In genomic region chrX:50514811-50515210, GRCh38 we compare ENCODE assay signal across 28 cellular contexts. TPM values are rescaled to one million over a fixed set of nuclear protein-coding genes. Genes with fewer than 3 reads are reported as not detected.
"Had no signal": no experiment of that assay in that cellular context is flagged by ENCODE, and none has a peak within 500 bp of the region (broad histone marks: within the 10 kb centered on the region; RNA-seq: fewer than 3 reads in every experiment).

No MANE protein-coding gene starts in this region.

- H3K27ac Mint-ChIP-seq: stimulated activated effector memory CD8-positive, alpha-beta T cell treated with anti-CD3 and anti-CD28 coated beads, Interleukin-12 subunit alpha, Interleukin-12 subunit beta, amount 100 ng/mL, for 72 hours; stimulated activated memory B cell treated with anti-CD40 and anti-IgM and Interleukin-4, amounts not matched to agents 10 μg/mL and 1 μg/mL and 100 μg/mL, for 72 hours; stimulated activated naive B cell treated with anti-CD40 and anti-IgM and Interleukin-4, amounts not matched to agents 10 μg/mL and 1 μg/mL and 100 μg/mL, for 72 hours; stimulated activated naive CD8-positive, alpha-beta T cell treated with anti-CD3 and anti-CD28 coated beads, Interleukin-15, Interleukin-2, amounts not matched to agents 100 ng/mL and 50 ng/mL, for 24 hours; type B pancreatic cell had no signal

- H3K27me3 Mint-ChIP-seq: type B pancreatic cell had no signal

- H3K9me3 Mint-ChIP-seq: stimulated activated effector memory CD8-positive, alpha-beta T cell treated with anti-CD3 and anti-CD28 coated beads, Interleukin-12 subunit alpha, Interleukin-12 subunit beta, amount 100 ng/mL, for 72 hours; stimulated activated memory B cell treated with anti-CD40 and anti-IgM and Interleukin-4, amounts not matched to agents 10 μg/mL and 1 μg/mL and 100 μg/mL, for 72 hours had no signal

- H3K36me3 Mint-ChIP-seq: stimulated activated effector memory CD8-positive, alpha-beta T cell treated with anti-CD3 and anti-CD28 coated beads, Interleukin-12 subunit alpha, Interleukin-12 subunit beta, amount 100 ng/mL, for 72 hours; stimulated activated memory B cell treated with anti-CD40 and anti-IgM and Interleukin-4, amounts not matched to agents 10 μg/mL and 1 μg/mL and 100 μg/mL, for 72 hours; stimulated activated naive B cell treated with anti-CD40 and anti-IgM and Interleukin-4, amounts not matched to agents 10 μg/mL and 1 μg/mL and 100 μg/mL, for 72 hours; type B pancreatic cell had no signal

- H3K4me3 Mint-ChIP-seq: stimulated activated effector memory CD8-positive, alpha-beta T cell treated with anti-CD3 and anti-CD28 coated beads, Interleukin-12 subunit alpha, Interleukin-12 subunit beta, amount 100 ng/mL, for 72 hours; stimulated activated memory B cell treated with anti-CD40 and anti-IgM and Interleukin-4, amounts not matched to agents 10 μg/mL and 1 μg/mL and 100 μg/mL, for 72 hours; stimulated activated naive B cell treated with anti-CD40 and anti-IgM and Interleukin-4, amounts not matched to agents 10 μg/mL and 1 μg/mL and 100 μg/mL, for 72 hours; stimulated activated naive CD8-positive, alpha-beta T cell treated with anti-CD3 and anti-CD28 coated beads, Interleukin-15, amount 100 ng/mL, for 72 hours; stimulated activated naive CD8-positive, alpha-beta T cell treated with anti-CD3 and anti-CD28 coated beads, Interleukin-15, Interleukin-2, amounts not matched to agents 100 ng/mL and 50 ng/mL, for 24 hours; type B pancreatic cell had no signal

- DNase-seq: stimulated activated CD4-positive, alpha-beta T cell treated with anti-CD3 and anti-CD28 coated beads, Interleukin-2, amount 100 ng/mL, for 48 hours; stimulated activated CD4-positive, alpha-beta T cell treated with anti-CD3 and anti-CD28 coated beads, Interleukin-4, amount 100 ng/mL, for 1 hour; stimulated activated CD4-positive, alpha-beta T cell treated with anti-CD3 and anti-CD28 coated beads, Interleukin-4, amount 100 ng/mL, for 24 hours; stimulated activated CD4-positive, alpha-beta T cell treated with anti-CD3 and anti-CD28 coated beads, Interleukin-4, amount 100 ng/mL, for 4 hours; stimulated activated CD8-positive, alpha-beta memory T cell treated with anti-CD3 and anti-CD28 coated beads, Interleukin-4, amount 100 ng/mL, for 48 hours; stimulated activated naive B cell treated with anti-CD40 and anti-IgM and Interleukin-4, amounts not matched to agents 10 μg/mL and 1 μg/mL and 100 μg/mL, for 72 hours; stimulated activated naive CD4-positive, alpha-beta T cell; stimulated activated naive CD4-positive, alpha-beta T cell treated with Interleukin-2 at 50 U/mL for 16 hours; stimulated activated naive CD8-positive, alpha-beta T cell treated with anti-CD3 and anti-CD28 coated beads, Interleukin-15, amount 100 ng/mL, for 72 hours; stimulated activated naive CD8-positive, alpha-beta T cell treated with anti-CD3 and anti-CD28 coated beads, Interleukin-15, Interleukin-2, amounts not matched to agents 100 U/mL and 50 U/mL, for 24 hours; stomach; substantia nigra; testis; thyroid gland; tibial artery; transverse colon; trophoblast cell; upper lobe of right lung; uterus had no signal

- H3K4me1 Mint-ChIP-seq: stimulated activated effector memory CD8-positive, alpha-beta T cell treated with anti-CD3 and anti-CD28 coated beads, Interleukin-12 subunit alpha, Interleukin-12 subunit beta, amount 100 ng/mL, for 72 hours; stimulated activated memory B cell treated with anti-CD40 and anti-IgM and Interleukin-4, amounts not matched to agents 10 μg/mL and 1 μg/mL and 100 μg/mL, for 72 hours; stimulated activated naive B cell treated with anti-CD40 and anti-IgM and Interleukin-4, amounts not matched to agents 10 μg/mL and 1 μg/mL and 100 μg/mL, for 72 hours; stimulated activated naive CD8-positive, alpha-beta T cell treated with anti-CD3 and anti-CD28 coated beads, Interleukin-15, amount 100 ng/mL, for 72 hours had no signal

- ATAC-seq: stimulated activated effector memory CD8-positive, alpha-beta T cell treated with anti-CD3 and anti-CD28 coated beads, Interleukin-12 subunit alpha, Interleukin-12 subunit beta, amount 100 ng/mL, for 72 hours; stimulated activated memory B cell treated with anti-CD40 and anti-IgM and Interleukin-4, amounts not matched to agents 10 μg/mL and 1 μg/mL and 100 μg/mL, for 72 hours; stimulated activated naive B cell treated with anti-CD40 and anti-IgM and Interleukin-4, amounts not matched to agents 10 μg/mL and 1 μg/mL and 100 μg/mL, for 72 hours; stimulated activated naive CD8-positive, alpha-beta T cell treated with anti-CD3 and anti-CD28 coated beads, Interleukin-15, amount 100 ng/mL, for 72 hours; stimulated activated naive CD8-positive, alpha-beta T cell treated with anti-CD3 and anti-CD28 coated beads, Interleukin-15, Interleukin-2, amounts not matched to agents 100 U/mL and 50 U/mL, for 24 hours; upper lobe of right lung had no signal

RNA-seq across cellular contexts. Expression of gene DGKK, which starts 44.2 kb away (rescaled TPM):
- total RNA-seq: subcutaneous adipose tissue, suprapubic skin, thoracic aorta, thyroid gland, tibial nerve, ureter had no signal
